Comparison of ENCODE assay signal across 11 cellular contexts in the genomic region with DNA sequence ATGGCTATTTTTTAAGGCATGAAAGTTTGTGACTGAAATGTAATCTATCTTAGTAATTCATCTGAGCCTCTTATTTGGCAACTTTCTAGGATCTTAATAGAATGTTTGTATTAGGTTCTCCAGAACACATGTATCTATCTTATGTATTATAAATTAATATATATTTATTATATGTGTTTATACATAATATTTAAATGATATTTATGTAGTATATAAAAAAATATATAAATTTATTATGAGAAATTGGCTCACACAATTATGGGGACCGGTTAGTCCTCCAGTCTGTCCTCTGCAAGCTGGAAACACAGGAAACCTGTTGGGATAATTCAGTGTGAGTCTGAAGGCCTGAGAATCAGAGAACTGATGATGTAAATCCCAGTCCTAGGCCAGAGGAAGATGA.
"Had no signal": no experiment of that assay in that cellular context is flagged by ENCODE, and none has a peak within 500 bp of the region (broad histone marks: within the 10 kb centered on the region; RNA-seq: fewer than 3 reads in every experiment).

No MANE protein-coding gene starts in this region.

- H3K4me1 Mint-ChIP-seq: GM23338 had no signal

- H3K4me3 Mint-ChIP-seq: GM23338, H9, HFFc6 had no signal

- H3K27ac ChIP-seq: GM23248 had no signal

- H3K27ac Mint-ChIP-seq: GM23338, H9, HFFc6 had no signal

- FAIRE-seq: H1, H54 had no signal

- H3K36me3 ChIP-seq: HAP-1 had no signal

- H2AFZ ChIP-seq: GM23248 had no signal

- H3K9ac ChIP-seq: GM23248 had no signal

- H3K9me3 ChIP-seq: HAP-1 had no signal

- ATAC-seq: GM23338, HCT116 had no signal

- H3K9me3 Mint-ChIP-seq: GM23338 had no signal

- H3K4me3 ChIP-seq: GM23248, GM23338, HAP-1 had no signal

- H3K4me1 ChIP-seq: HAP-1 had no signal

- H3K4me2 ChIP-seq: GM23338 had no signal

- DNase-seq: GM23248, GOT3, H7, H9, HCEC 1CT, HFFc6 had no signal
